In genomic region chr18:39198376-39198775, GRCh38 we compare ENCODE assay signal across 15 cellular contexts.
DNase-seq lines count a peak whose midpoint lies in the region; TF ChIP-seq lines count a peak whose summit lies in the region.
"Had no signal": no experiment of that assay in that cellular context is flagged by ENCODE, and none has a peak within 500 bp of the region (broad histone marks: within the 10 kb centered on the region; RNA-seq: fewer than 3 reads in every experiment).

No MANE protein-coding gene starts in this region.

- no peaks in the 10 kb centered on the region for H3K9me3 ChIP-seq in WERI-Rb-1 (ENCODE audit: severe bottlenecking)
- H3K9me3 ChIP-seq: gastrocnemius medialis, thyroid gland had no signal

- no peaks in the 10 kb centered on the region for H3K36me3 ChIP-seq in WERI-Rb-1
- H3K36me3 ChIP-seq: gastrocnemius medialis, thyroid gland had no signal

- intact Hi-C loops in Calu3 (cut with micrococcal nuclease; ENCODE audit: unreplicated experiment): no loop called here

- BruUV-seq in Calu3 (replicated peaks; lab: Mats Ljungman, UMichigan): no TSS peak

- no peaks in the 10 kb centered on the region for H3K27me3 ChIP-seq in WERI-Rb-1 (ENCODE audit: insufficient read depth, low read depth, severe bottlenecking)
- H3K27me3 ChIP-seq: gastrocnemius medialis, thyroid gland had no signal

- H3K36me3 Mint-ChIP-seq in Calu3 (ENCODE audit: insufficient read depth, unreplicated experiment): no peaks in the 10 kb centered on the region
- H3K36me3 Mint-ChIP-seq: mesothelial cell of epicardium had no signal

- no peak overlapping the region for H3K27ac ChIP-seq in WERI-Rb-1
- H3K27ac ChIP-seq: gastrocnemius medialis, PC-9, thyroid gland had no signal

- no peaks in the 10 kb centered on the region for H3K27me3 Mint-ChIP-seq in Calu3 (ENCODE audit: unreplicated experiment)
- H3K27me3 Mint-ChIP-seq: effector memory CD8-positive, alpha-beta T cell had no signal

- no peak overlapping the region for H3K4me3 ChIP-seq in WERI-Rb-1 (ENCODE audit: low read depth, low read length)
- H3K4me3 ChIP-seq: gastrocnemius medialis, PC-9, thyroid gland had no signal

- H3K27ac Mint-ChIP-seq in Calu3 (ENCODE audit: unreplicated experiment): peak overlapping the region; percentile 18
- H3K27ac Mint-ChIP-seq: effector memory CD8-positive, alpha-beta T cell; mesothelial cell of epicardium had no signal

- H3K9me3 Mint-ChIP-seq in Calu3 (ENCODE audit: low read depth, unreplicated experiment): no peaks in the 10 kb centered on the region
- H3K9me3 Mint-ChIP-seq: mesothelial cell of epicardium had no signal

- DNase-seq in Calu3 (peak; percentile 49), LHCN-M2 (ENCODE audit: low read depth) (peak; percentile 10), WERI-Rb-1 (peak; percentile 18), iris pigment epithelial cell (ENCODE audit: low read depth) (peak; percentile 40), GM10266 (ENCODE audit: extremely low spot score) (no peak), hippocampal formation (lab: John Stamatoyannopoulos, UW) (no peak), DMS153 (lab: John Stamatoyannopoulos, UW) (no peak)
- DNase-seq in activated CD4-positive, CD25-positive, alpha-beta regulatory T cell treated with anti-CD3 and anti-CD28 coated beads, Interleukin-2, amount 50 U/mL, for 72 hours: no peak
- DNase-seq: effector memory CD8-positive, alpha-beta T cell; gastrocnemius medialis; MV-4-11; stimulated activated CD4-positive, alpha-beta T cell treated with anti-CD3 and anti-CD28 coated beads, Interleukin-4, amount 100 ng/mL, for 4 hours; thyroid gland had no signal

- TF ChIP-seq CTCF in Calu3 (IDR thresholded peaks at IDR 0.05; ENCODE audit: unreplicated experiment): no peak
- no peak for TF ChIP-seq CTCF in WERI-Rb-1 (IDR thresholded peaks at IDR 0.05; ENCODE audit: low read depth, low read length)
- no peak for TF ChIP-seq CTCF in GM10266 (IDR thresholded peaks at IDR 0.05; ENCODE audit: control insufficient read depth, insufficient read depth, low read depth, missing control alignments)

- H3K4me3 Mint-ChIP-seq in Calu3 (ENCODE audit: low read depth, unreplicated experiment): no peak overlapping the region
- H3K4me3 Mint-ChIP-seq: effector memory CD8-positive, alpha-beta T cell; mesothelial cell of epicardium had no signal

- CTCF ChIA-PET in Calu3 (lab: Charles Lee): no interaction called here

- peaks cover 11% of the 10 kb centered on the region for H3K4me1 Mint-ChIP-seq in Calu3 (ENCODE audit: low read depth, unreplicated experiment)
- H3K4me1 Mint-ChIP-seq: mesothelial cell of epicardium had no signal

Comparison
In these comparisons a context has a peak if more than half of its experiments do, and no peak if none do; other contexts are left out.
1. DNase-seq: peak in Calu3 (single experiment), LHCN-M2 (single experiment), WERI-Rb-1 (single experiment) and iris pigment epithelial cell (single experiment); none in activated CD4-positive, CD25-positive, alpha-beta regulatory T cell treated with anti-CD3 and anti-CD28 coated beads, Interleukin-2, amount 50 U/mL, for 72 hours (single experiment), GM10266 (single experiment), hippocampal formation (0 of 2) and DMS153 (single experiment).